13 cellular contexts compared by ENCODE assay signal in genomic region chr19:49472936-49473335, GRCh38. TPM values are rescaled to one million over a fixed set of nuclear protein-coding genes. Genes with fewer than 3 reads are reported as not detected.
DNase-seq lines count a peak whose midpoint lies in the region; ATAC-seq, FAIRE-seq and TF ChIP-seq lines count a peak whose summit lies in the region.
"Had no signal": no experiment of that assay in that cellular context is flagged by ENCODE, and none has a peak within 500 bp of the region (broad histone marks: within the 10 kb centered on the region; RNA-seq: fewer than 3 reads in every experiment).

No MANE protein-coding gene starts in this region.

- peaks cover 24% of the 10 kb centered on the region for H3K4me1 ChIP-seq in A549
- peaks cover 50 to 92% (median 90%) of the 10 kb centered on the region in 10 experiments for H3K4me1 ChIP-seq in BLaER1 treated with 17β-estradiol and CSF1 and Interleukin-3, amounts not matched to agents 10 nM and 100 nM

- H4K20me1 ChIP-seq in BLaER1 treated with 17β-estradiol and CSF1 and Interleukin-3, amounts not matched to agents 10 nM and 100 nM: peaks cover 0 to 15% (median 0%) of the 10 kb centered on the region in 11 experiments; a peak in 6 of 22 replicates

- no peak for FAIRE-seq in A549 (lab: Jason Lieb, UNC)

- TF ChIP-seq CTCF in A549 (IDR thresholded peaks at IDR 0.05): no peak
- no peak for TF ChIP-seq CTCF in activated B cell treated with CpG ODN at 0.5 μM for 24 hours (IDR thresholded peaks at IDR 0.05)

- ATAC-seq in A549 (no peak), activated B cell treated with CpG ODN at 0.5 μM for 24 hours (ENCODE audit: low read depth) (no peak), naive B cell (ENCODE audit: low read depth in 2 of 2) (no peak), HG02610 (IDR thresholded peaks at IDR 0.05; ENCODE audit: unreplicated experiment) (no peak)

- H3K27ac ChIP-seq in A549: no peak overlapping the region
- H3K27ac ChIP-seq in BLaER1 treated with 17β-estradiol and CSF1 and Interleukin-3, amounts not matched to agents 10 nM and 100 nM: peak overlapping the region in 8 of 11 experiments; percentile 13 to 80 (median 66); a peak in 10 of 22 replicates
- H3K27ac ChIP-seq: parathyroid adenoma, SJSA1 had no signal

- DNase-seq in A549 (ENCODE audit: low read depth in 1 of 2, low spot score in 1 of 2) (no peak), activated B cell treated with CpG ODN at 0.5 μM for 24 hours (no peak), naive B cell (no peak), glomerular visceral epithelial cell (ENCODE audit: extremely low spot score) (no peak), hepatic stellate cell (ENCODE audit: low spot score) (no peak)
- DNase-seq: NCI-H1417 treated with DMSO at 0.1 percent for 48 hours, NCI-H526 had no signal

- peak overlapping the region in 9 of 11 experiments; percentile 12 to 80 (median 67); a peak in 12 of 22 replicates for H3K9ac ChIP-seq in BLaER1 treated with 17β-estradiol and CSF1 and Interleukin-3, amounts not matched to agents 10 nM and 100 nM
- H3K9ac ChIP-seq: parathyroid adenoma had no signal

- no peak for TF ChIP-seq RAD21 in A549 (conservative IDR thresholded peaks at IDR 0.05 in 1 of 2, IDR thresholded peaks at IDR 0.05 in 1 of 2)

- POLR2A ChIA-PET in A549 (lab: Yijun Ruan, JAX) (interaction anchor here (1.7 kb wide), 1 partner anchor 20 kb away, joined by 8 read pairs; the partner anchor contains the start of gene ALDH16A1), activated B cell treated with CpG ODN at 0.5 μM for 24 hours (lab: Charles Lee) (interaction anchor here (0.5 to 11.0 kb wide), 11 partner anchors 11 to 386 kb away, joined by 3 to 193 read pairs (median 6); partner anchors contain the start of genes ALDH16A1, PIH1D1 and RPL13A)

- WGBS in A549 (ENCODE audit: missing lambda C conversion rate): 83% methylated on average over 9 of the region's 9 CpGs

- peaks cover 0 to 6% (median 0%) of the 10 kb centered on the region in 11 experiments; a peak in 5 of 22 replicates for H3K36me3 ChIP-seq in BLaER1 treated with 17β-estradiol and CSF1 and Interleukin-3, amounts not matched to agents 10 nM and 100 nM
- H3K36me3 ChIP-seq: ascending aorta had no signal

- H3K9me3 Mint-ChIP-seq in activated B cell treated with CpG ODN at 0.5 μM for 24 hours: no peaks in the 10 kb centered on the region
- peaks cover 0 to 6% (median 0%) of the 10 kb centered on the region in 7 donors for H3K9me3 Mint-ChIP-seq in naive B cell

- H3K4me1 Mint-ChIP-seq in activated B cell treated with CpG ODN at 0.5 μM for 24 hours: peaks cover 72% of the 10 kb centered on the region
- peaks cover 45 to 67% (median 52%) of the 10 kb centered on the region in 3 donors for H3K4me1 Mint-ChIP-seq in naive B cell

- CTCF ChIA-PET in A549 (lab: Yijun Ruan, JAX): interaction anchor here (0.8 to 5.5 kb wide), 29 partner anchors 8 to 465 kb away, joined by 3 to 87 read pairs (median 5); partner anchors contain the start of genes ALDH16A1, PIH1D1, PRRG2 and RPL13A
- CTCF ChIA-PET in activated B cell treated with CpG ODN at 0.5 μM for 24 hours (lab: Charles Lee): interaction anchor here (0.6 to 1.9 kb wide), 9 partner anchors 20 to 246 kb away, joined by 3 to 20 read pairs (median 4); partner anchors contain the start of gene ALDH16A1

- 0 out of 2 replicates have a peak, but pooled peaks have one; percentile 11 for TF ChIP-seq POLR2A in A549 (IDR thresholded peaks at IDR 0.05; ENCODE audit: low read length)

- H3K4me3 ChIP-seq in A549: no peak overlapping the region
- peak overlapping the region in 1 of 10 experiments; percentile 63; a peak in 1 of 20 replicates for H3K4me3 ChIP-seq in BLaER1 treated with 17β-estradiol and CSF1 and Interleukin-3, amounts not matched to agents 10 nM and 100 nM
- H3K4me3 ChIP-seq: lung had no signal

- H3K36me3 Mint-ChIP-seq in activated B cell treated with CpG ODN at 0.5 μM for 24 hours (ENCODE audit: low read depth): peaks cover 11% of the 10 kb centered on the region
- H3K36me3 Mint-ChIP-seq in naive B cell: peaks cover 0 to 9% of the 10 kb centered on the region in 2 donors

- H3K27me3 Mint-ChIP-seq in activated B cell treated with CpG ODN at 0.5 μM for 24 hours (no peaks in the 10 kb centered on the region), naive B cell (no peaks in the 10 kb centered on the region)

- no peaks in the 10 kb centered on the region for H3K9me3 ChIP-seq in A549
- no peaks in the 10 kb centered on the region for H3K9me3 ChIP-seq in BLaER1 treated with 17β-estradiol and CSF1 and Interleukin-3, amounts not matched to agents 10 nM and 100 nM (replicated peaks in 1 of 11)
- H3K9me3 ChIP-seq: ascending aorta, SJSA1 had no signal

- H3K27me3 ChIP-seq in BLaER1 treated with 17β-estradiol and CSF1 and Interleukin-3, amounts not matched to agents 10 nM and 100 nM: no peaks in the 10 kb centered on the region
- H3K27me3 ChIP-seq: ascending aorta, SJSA1 had no signal

- H3K4me3 Mint-ChIP-seq in activated B cell treated with CpG ODN at 0.5 μM for 24 hours (no peak overlapping the region), naive B cell (peak overlapping the region in 7 of 8 donors; percentile 48 to 96 (median 83))

- peak overlapping the region; percentile 91 for H3K27ac Mint-ChIP-seq in activated B cell treated with CpG ODN at 0.5 μM for 24 hours
- H3K27ac Mint-ChIP-seq in naive B cell: peak overlapping the region in 5 of 6 donors; percentile 95 to 98 (median 97)

- intact Hi-C loops in activated B cell treated with CpG ODN at 0.5 μM for 24 hours (cut with micrococcal nuclease): no loop called here

- no peak overlapping the region for H3K4me2 ChIP-seq in A549
- H3K4me2 ChIP-seq in BLaER1 treated with 17β-estradiol and CSF1 and Interleukin-3, amounts not matched to agents 10 nM and 100 nM: peak overlapping the region; percentile 80 to 96 (median 88)

- no peak for TF ChIP-seq EP300 in A549 (IDR thresholded peaks at IDR 0.05)

TF ChIP-seq in A549, 52 proteins besides CTCF, POLR2A, EP300 and RAD21 (continues in another document):
- TF ChIP-seq ELK1 (IDR thresholded peaks at IDR 0.05; ENCODE audit: low read depth, low read length) (no peak), CEBPB (IDR thresholded peaks at IDR 0.05) (no peak), TP53 (CRISPR knock-in tag; IDR thresholded peaks at IDR 0.05) (no peak), NPAS2 (CRISPR knock-in tag; IDR thresholded peaks at IDR 0.05; ENCODE audit: borderline replicate concordance) (no peak), NR3C1 (IDR thresholded peaks at IDR 0.05) (no peak)

RNA-seq across cellular contexts. Expression of gene FLT3LG, which starts 1.1 kb away (rescaled TPM):
- 0.42 and 0.58 TPM in 2 replicates for polyA plus RNA-seq in A549 (2011; rRNA removed)
- polyA plus RNA-seq in A549 (2012; cell fraction: cytosol; rRNA removed): 0.75 and 1.4 TPM in 2 replicates
- 1.9 and 2.2 TPM in 2 replicates for polyA plus RNA-seq in A549 (2012; cell fraction: nucleus; rRNA removed)
- polyA plus RNA-seq in A549 (2017; fragmentation: RNase III; extraction: RNeasy Plus Mini Kit Qiagen cat#74134 plus additional on column Dnase treatment): 0.99 to 1.2 TPM (median 1.0 TPM) in 3 replicates
- polyA minus RNA-seq in A549 (2011; rRNA and poly(A)+ RNA removed): 0.41 and 0.92 TPM in 2 replicates
- 15.4 and 17.7 TPM in 2 replicates for total RNA-seq in activated B cell treated with CpG ODN at 0.5 μM for 24 hours
- polyA plus RNA-seq in naive B cell (ENCODE audit: low read depth in 6 of 6): 10 to 100 TPM in 5 of 6 donors, 1 to 10 TPM in 1; 9.5 to 15.0 (median 11.4) TPM

RNA-seq across cellular contexts. Expression of gene RPL13A, which starts 14.5 kb away (rescaled TPM):
- 5,391 and 5,410 TPM in 2 replicates for polyA plus RNA-seq in A549 (2011; rRNA removed)
- 6,169 and 7,252 TPM in 2 replicates for polyA plus RNA-seq in A549 (2012; cell fraction: cytosol; rRNA removed)
- polyA plus RNA-seq in A549 (2012; cell fraction: nucleus; rRNA removed): 3,653 and 3,684 TPM in 2 replicates
- 3,383 to 3,595 TPM (median 3,438 TPM) in 3 replicates for polyA plus RNA-seq in A549 (2017; fragmentation: RNase III; extraction: RNeasy Plus Mini Kit Qiagen cat#74134 plus additional on column Dnase treatment)
- 1,893 and 2,022 TPM in 2 replicates for polyA minus RNA-seq in A549 (2011; rRNA and poly(A)+ RNA removed)
- total RNA-seq in activated B cell treated with CpG ODN at 0.5 μM for 24 hours: 6,642 and 7,342 TPM in 2 replicates
- 1,000 to 10,000 TPM; 1,519 to 3,103 (median 2,606) TPM for polyA plus RNA-seq in naive B cell (ENCODE audit: low read depth in 6 of 6)

RNA-seq across cellular contexts. Expression of gene ALDH16A1, which starts 19.9 kb away (rescaled TPM):
- polyA plus RNA-seq in A549 (2011; rRNA removed): 9.7 and 10.2 TPM in 2 replicates
- 29.9 and 37.0 TPM in 2 replicates for polyA plus RNA-seq in A549 (2012; cell fraction: cytosol; rRNA removed)
- 94.1 and 133 TPM in 2 replicates for polyA plus RNA-seq in A549 (2012; cell fraction: nucleus; rRNA removed)
- polyA plus RNA-seq in A549 (2017; fragmentation: RNase III; extraction: RNeasy Plus Mini Kit Qiagen cat#74134 plus additional on column Dnase treatment): 19.9 to 23.0 TPM (median 23.0 TPM) in 3 replicates
- 9.3 and 10.6 TPM in 2 replicates for polyA minus RNA-seq in A549 (2011; rRNA and poly(A)+ RNA removed)
- 61.4 and 61.6 TPM in 2 replicates for total RNA-seq in activated B cell treated with CpG ODN at 0.5 μM for 24 hours
- polyA plus RNA-seq in naive B cell (ENCODE audit: low read depth in 6 of 6): 100 to 1,000 TPM in 1 of 6 donors, 10 to 100 TPM in 5; 54.2 to 103 (median 74.6) TPM

RNA-seq across cellular contexts. Expression of gene PIH1D1, which starts 21.3 kb away (rescaled TPM):
- polyA plus RNA-seq in A549 (2011; rRNA removed) (74.1 and 89.7 TPM in 2 replicates), A549 (2017; fragmentation: RNase III; extraction: RNeasy Plus Mini Kit Qiagen cat#74134 plus additional on column Dnase treatment) (96.8 to 114 TPM (median 113 TPM) in 3 replicates), naive B cell (ENCODE audit: low read depth in 6 of 6) (10 to 100 TPM; 70.3 to 95.3 (median 79.0) TPM)
- 92.0 and 116 TPM in 2 replicates for polyA plus RNA-seq in A549 (2012; cell fraction: cytosol; rRNA removed)
- polyA plus RNA-seq in A549 (2012; cell fraction: nucleus; rRNA removed): 177 and 228 TPM in 2 replicates
- polyA minus RNA-seq in A549 (2011; rRNA and poly(A)+ RNA removed): 58.1 and 66.8 TPM in 2 replicates
- 110 and 111 TPM in 2 replicates for total RNA-seq in activated B cell treated with CpG ODN at 0.5 μM for 24 hours

RNA-seq across cellular contexts. Expression of gene RPS11, which starts 23.3 kb away (rescaled TPM):
- polyA plus RNA-seq in A549 (2011; rRNA removed): 2,624 and 3,014 TPM in 2 replicates
- 5,125 and 7,098 TPM in 2 replicates for polyA plus RNA-seq in A549 (2012; cell fraction: cytosol; rRNA removed)
- polyA plus RNA-seq in A549 (2012; cell fraction: nucleus; rRNA removed): 2,789 and 3,629 TPM in 2 replicates
- 3,721 to 3,877 TPM (median 3,793 TPM) in 3 replicates for polyA plus RNA-seq in A549 (2017; fragmentation: RNase III; extraction: RNeasy Plus Mini Kit Qiagen cat#74134 plus additional on column Dnase treatment)
- polyA minus RNA-seq in A549 (2011; rRNA and poly(A)+ RNA removed): 1,828 and 2,481 TPM in 2 replicates
- 3,758 and 4,733 TPM in 2 replicates for total RNA-seq in activated B cell treated with CpG ODN at 0.5 μM for 24 hours
- 1,000 to 10,000 TPM; 2,581 to 3,900 (median 3,339) TPM for polyA plus RNA-seq in naive B cell (ENCODE audit: low read depth in 6 of 6)

Comparison
In these comparisons a context has a peak if more than half of its experiments do, and no peak if none do; other contexts are left out.
1. H3K27ac ChIP-seq: peak in BLaER1 treated with 17β-estradiol and CSF1 and Interleukin-3, amounts not matched to agents 10 nM and 100 nM (8 of 11); none in A549 (0 of 2).